1 cellular context compared by ENCODE assay signal in the genomic region with DNA sequence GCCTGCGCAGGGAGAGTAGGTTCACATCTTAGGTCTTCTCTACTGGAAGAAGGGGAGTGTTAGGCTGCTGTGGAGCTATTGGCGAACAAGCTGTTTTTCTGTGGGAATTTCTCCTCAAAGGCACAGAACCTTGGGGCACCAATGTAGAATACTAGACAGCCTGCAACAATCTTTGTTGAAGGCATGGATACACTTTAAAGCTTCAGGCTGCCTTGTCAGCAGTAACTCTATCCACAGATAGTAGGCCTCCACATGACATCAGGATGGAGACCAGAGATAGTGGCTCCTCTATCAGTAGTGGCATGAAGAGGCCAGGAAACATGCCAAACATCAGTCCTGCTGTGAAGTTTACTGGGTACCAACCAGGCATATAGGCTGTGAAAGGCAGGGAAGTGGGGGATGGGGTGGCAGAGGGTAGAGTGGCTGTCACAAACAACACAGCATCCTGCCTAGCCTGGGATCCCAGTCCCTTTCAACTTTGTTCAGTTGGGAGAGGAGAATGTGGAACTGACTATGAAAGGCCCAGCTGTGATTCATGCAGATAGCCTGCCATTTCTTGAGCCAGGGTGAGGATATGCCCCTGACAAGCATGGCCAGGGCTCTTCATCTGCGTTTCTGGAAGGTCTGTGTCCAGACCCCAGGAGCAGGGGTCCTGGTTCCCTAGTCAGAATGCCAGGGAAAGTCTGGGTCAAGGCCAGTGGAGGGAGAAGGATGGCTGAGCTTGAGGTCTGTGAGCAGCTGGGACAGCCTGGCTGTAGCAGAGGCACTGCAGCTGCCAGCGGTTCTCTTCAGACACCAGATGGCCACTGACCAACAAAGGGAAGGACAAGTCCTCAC.
TF ChIP-seq lines count a peak whose summit lies in the region.

No MANE protein-coding gene starts in this region.

TF ChIP-seq in GM12878, 131 proteins besides CTCF, POLR2A, EP300 and RAD21:
- TF ChIP-seq, protein P1, sequence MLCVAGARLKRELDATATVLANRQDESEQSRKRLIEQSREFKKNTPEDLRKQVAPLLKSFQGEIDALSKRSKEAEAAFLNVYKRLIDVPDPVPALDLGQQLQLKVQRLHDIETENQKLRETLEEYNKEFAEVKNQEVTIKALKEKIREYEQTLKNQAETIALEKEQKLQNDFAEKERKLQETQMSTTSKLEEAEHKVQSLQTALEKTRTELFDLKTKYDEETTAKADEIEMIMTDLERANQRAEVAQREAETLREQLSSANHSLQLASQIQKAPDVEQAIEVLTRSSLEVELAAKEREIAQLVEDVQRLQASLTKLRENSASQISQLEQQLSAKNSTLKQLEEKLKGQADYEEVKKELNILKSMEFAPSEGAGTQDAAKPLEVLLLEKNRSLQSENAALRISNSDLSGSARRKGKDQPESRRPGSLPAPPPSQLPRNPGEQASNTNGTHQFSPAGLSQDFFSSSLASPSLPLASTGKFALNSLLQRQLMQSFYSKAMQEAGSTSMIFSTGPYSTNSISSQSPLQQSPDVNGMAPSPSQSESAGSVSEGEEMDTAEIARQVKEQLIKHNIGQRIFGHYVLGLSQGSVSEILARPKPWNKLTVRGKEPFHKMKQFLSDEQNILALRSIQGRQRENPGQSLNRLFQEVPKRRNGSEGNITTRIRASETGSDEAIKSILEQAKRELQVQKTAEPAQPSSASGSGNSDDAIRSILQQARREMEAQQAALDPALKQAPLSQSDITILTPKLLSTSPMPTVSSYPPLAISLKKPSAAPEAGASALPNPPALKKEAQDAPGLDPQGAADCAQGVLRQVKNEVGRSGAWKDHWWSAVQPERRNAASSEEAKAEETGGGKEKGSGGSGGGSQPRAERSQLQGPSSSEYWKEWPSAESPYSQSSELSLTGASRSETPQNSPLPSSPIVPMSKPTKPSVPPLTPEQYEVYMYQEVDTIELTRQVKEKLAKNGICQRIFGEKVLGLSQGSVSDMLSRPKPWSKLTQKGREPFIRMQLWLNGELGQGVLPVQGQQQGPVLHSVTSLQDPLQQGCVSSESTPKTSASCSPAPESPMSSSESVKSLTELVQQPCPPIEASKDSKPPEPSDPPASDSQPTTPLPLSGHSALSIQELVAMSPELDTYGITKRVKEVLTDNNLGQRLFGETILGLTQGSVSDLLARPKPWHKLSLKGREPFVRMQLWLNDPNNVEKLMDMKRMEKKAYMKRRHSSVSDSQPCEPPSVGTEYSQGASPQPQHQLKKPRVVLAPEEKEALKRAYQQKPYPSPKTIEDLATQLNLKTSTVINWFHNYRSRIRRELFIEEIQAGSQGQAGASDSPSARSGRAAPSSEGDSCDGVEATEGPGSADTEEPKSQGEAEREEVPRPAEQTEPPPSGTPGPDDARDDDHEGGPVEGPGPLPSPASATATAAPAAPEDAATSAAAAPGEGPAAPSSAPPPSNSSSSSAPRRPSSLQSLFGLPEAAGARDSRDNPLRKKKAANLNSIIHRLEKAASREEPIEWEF (IDR thresholded peaks at IDR 0.05; ENCODE audit: insufficient replicate concordance, low read depth, low read length), result no peak
- TF ChIP-seq CBFB (IDR thresholded peaks at IDR 0.05; ENCODE audit: low read depth) (no peak), KLF5 (IDR thresholded peaks at IDR 0.05; ENCODE audit: partially characterized antibody) (no peak), RAD51 (IDR thresholded peaks at IDR 0.05) (no peak), TBL1XR1 (IDR thresholded peaks at IDR 0.05; ENCODE audit: low read depth, low read length) (no peak), SMAD1 (IDR thresholded peaks at IDR 0.05; ENCODE audit: low read depth, partially characterized antibody) (no peak), SREBF2 (IDR thresholded peaks at IDR 0.05; ENCODE audit: low read length) (no peak), TARDBP (IDR thresholded peaks at IDR 0.05; ENCODE audit: borderline replicate concordance) (no peak), NBN (IDR thresholded peaks at IDR 0.05) (no peak), MYC (IDR thresholded peaks at IDR 0.05; ENCODE audit: insufficient read depth, insufficient read length, insufficient replicate concordance, low read length, severe bottlenecking) (no peak), ZBED1 (IDR thresholded peaks at IDR 0.05; ENCODE audit: borderline replicate concordance) (no peak), HDAC6 (IDR thresholded peaks at IDR 0.05; ENCODE audit: unreplicated experiment) (no peak), SP1 (IDR thresholded peaks at IDR 0.05; ENCODE audit: low read depth, low read length) (no peak), FOXM1 (IDR thresholded peaks at IDR 0.05; ENCODE audit: low read depth, low read length) (no peak), ATF7 (IDR thresholded peaks at IDR 0.05; ENCODE audit: low read depth) (no peak), JUNB (IDR thresholded peaks at IDR 0.05) (no peak), NRF1 (conservative IDR thresholded peaks at IDR 0.05; ENCODE audit: low read depth, low read length) (no peak)
- TF ChIP-seq, protein P2, sequence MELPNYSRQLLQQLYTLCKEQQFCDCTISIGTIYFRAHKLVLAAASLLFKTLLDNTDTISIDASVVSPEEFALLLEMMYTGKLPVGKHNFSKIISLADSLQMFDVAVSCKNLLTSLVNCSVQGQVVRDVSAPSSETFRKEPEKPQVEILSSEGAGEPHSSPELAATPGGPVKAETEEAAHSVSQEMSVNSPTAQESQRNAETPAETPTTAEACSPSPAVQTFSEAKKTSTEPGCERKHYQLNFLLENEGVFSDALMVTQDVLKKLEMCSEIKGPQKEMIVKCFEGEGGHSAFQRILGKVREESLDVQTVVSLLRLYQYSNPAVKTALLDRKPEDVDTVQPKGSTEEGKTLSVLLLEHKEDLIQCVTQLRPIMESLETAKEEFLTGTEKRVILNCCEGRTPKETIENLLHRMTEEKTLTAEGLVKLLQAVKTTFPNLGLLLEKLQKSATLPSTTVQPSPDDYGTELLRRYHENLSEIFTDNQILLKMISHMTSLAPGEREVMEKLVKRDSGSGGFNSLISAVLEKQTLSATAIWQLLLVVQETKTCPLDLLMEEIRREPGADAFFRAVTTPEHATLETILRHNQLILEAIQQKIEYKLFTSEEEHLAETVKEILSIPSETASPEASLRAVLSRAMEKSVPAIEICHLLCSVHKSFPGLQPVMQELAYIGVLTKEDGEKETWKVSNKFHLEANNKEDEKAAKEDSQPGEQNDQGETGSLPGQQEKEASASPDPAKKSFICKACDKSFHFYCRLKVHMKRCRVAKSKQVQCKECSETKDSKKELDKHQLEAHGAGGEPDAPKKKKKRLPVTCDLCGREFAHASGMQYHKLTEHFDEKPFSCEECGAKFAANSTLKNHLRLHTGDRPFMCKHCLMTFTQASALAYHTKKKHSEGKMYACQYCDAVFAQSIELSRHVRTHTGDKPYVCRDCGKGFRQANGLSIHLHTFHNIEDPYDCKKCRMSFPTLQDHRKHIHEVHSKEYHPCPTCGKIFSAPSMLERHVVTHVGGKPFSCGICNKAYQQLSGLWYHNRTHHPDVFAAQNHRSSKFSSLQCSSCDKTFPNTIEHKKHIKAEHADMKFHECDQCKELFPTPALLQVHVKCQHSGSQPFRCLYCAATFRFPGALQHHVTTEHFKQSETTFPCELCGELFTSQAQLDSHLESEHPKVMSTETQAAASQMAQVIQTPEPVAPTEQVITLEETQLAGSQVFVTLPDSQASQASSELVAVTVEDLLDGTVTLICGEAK (IDR thresholded peaks at IDR 0.05; ENCODE audit: borderline replicate concordance), result no peak
- TF ChIP-seq, protein P3, sequence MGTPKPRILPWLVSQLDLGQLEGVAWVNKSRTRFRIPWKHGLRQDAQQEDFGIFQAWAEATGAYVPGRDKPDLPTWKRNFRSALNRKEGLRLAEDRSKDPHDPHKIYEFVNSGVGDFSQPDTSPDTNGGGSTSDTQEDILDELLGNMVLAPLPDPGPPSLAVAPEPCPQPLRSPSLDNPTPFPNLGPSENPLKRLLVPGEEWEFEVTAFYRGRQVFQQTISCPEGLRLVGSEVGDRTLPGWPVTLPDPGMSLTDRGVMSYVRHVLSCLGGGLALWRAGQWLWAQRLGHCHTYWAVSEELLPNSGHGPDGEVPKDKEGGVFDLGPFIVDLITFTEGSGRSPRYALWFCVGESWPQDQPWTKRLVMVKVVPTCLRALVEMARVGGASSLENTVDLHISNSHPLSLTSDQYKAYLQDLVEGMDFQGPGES (IDR thresholded peaks at IDR 0.05), result no peak
